30 cellular contexts compared by ENCODE assay signal in the genomic region with DNA sequence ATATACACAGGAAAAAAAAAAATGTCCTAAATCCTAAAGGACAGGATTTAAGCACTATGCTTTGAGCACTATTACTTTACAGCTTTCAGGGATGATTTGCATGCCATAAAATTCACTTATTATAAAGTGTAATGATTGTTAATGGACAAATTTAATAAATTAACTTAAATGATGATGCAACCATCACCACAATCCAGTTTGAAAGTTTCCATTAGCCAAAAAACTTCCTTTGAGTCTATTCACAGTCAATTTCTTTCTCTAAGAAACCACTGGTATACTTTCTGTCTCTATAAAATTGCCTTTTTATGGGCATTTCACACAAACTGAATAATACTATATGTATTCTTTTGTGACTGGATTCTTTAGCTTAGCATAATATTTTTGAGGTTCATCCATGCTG.
"Had no signal": no experiment of that assay in that cellular context is flagged by ENCODE, and none has a peak within 500 bp of the region (broad histone marks: within the 10 kb centered on the region; RNA-seq: fewer than 3 reads in every experiment).

No MANE protein-coding gene starts in this region.

- H2AFZ ChIP-seq: hepatocyte had no signal

- H3K4me3 Mint-ChIP-seq: activated B cell treated with CpG ODN at 0.5 μM for 24 hours; activated CD4-positive, alpha-beta memory T cell treated with anti-CD3 and anti-CD28 coated beads, Interleukin-2, amount 10 ng/mL, durations not matched to agents 7 days and 5 days; activated CD4-positive, alpha-beta T cell treated with anti-CD3 and anti-CD28 coated beads, Interleukin-2, amount 10 ng/mL, durations not matched to agents 7 days and 5 days; activated CD8-positive, alpha-beta memory T cell treated with anti-CD3 and anti-CD28 coated beads, Interleukin-2, amount 10 ng/mL, durations not matched to agents 7 days and 5 days; activated naive CD4-positive, alpha-beta T cell treated with anti-CD3 and anti-CD28 coated beads for 36 hours; activated naive CD8-positive, alpha-beta T cell; brain; T-cell; T-helper 1 cell treated with Interleukin-12 subunit alpha and Interleukin-12 subunit beta and Interleukin-4 antibody, amounts not matched to agents 30 μg/mL and 1 μg/mL, for 36 hours; T-helper 2 cell treated with Interferon-gamma antibody and Interleukin-4, amounts not matched to agents 5 μg/mL and 100 μg/mL, for 36 hours had no signal

- H3K36me3 ChIP-seq: ascending aorta, breast epithelium, cardiac muscle cell, colonic mucosa, esophagus squamous epithelium, gastroesophageal sphincter, WERI-Rb-1 had no signal

- H3K4me2 ChIP-seq: hepatocyte had no signal

- ATAC-seq: activated CD8-positive, alpha-beta memory T cell treated with anti-CD3 and anti-CD28 coated beads, Interleukin-2, amount 10 ng/mL, durations not matched to agents 7 days and 5 days; gastroesophageal sphincter; T-cell had no signal

- H3K79me2 ChIP-seq: hepatocyte had no signal

- H3K36me3 Mint-ChIP-seq: T-cell had no signal

- H3K27ac Mint-ChIP-seq: activated B cell treated with CpG ODN at 0.5 μM for 24 hours; activated CD4-positive, alpha-beta memory T cell treated with anti-CD3 and anti-CD28 coated beads, Interleukin-2, amount 10 ng/mL, durations not matched to agents 7 days and 5 days; activated CD4-positive, alpha-beta T cell treated with anti-CD3 and anti-CD28 coated beads, Interleukin-2, amount 10 ng/mL, durations not matched to agents 7 days and 5 days; activated CD8-positive, alpha-beta memory T cell treated with anti-CD3 and anti-CD28 coated beads, Interleukin-2, amount 10 ng/mL, durations not matched to agents 7 days and 5 days; activated naive CD4-positive, alpha-beta T cell treated with anti-CD3 and anti-CD28 coated beads for 36 hours; activated naive CD8-positive, alpha-beta T cell; T-cell; T-helper 1 cell treated with Interleukin-12 subunit alpha and Interleukin-12 subunit beta and Interleukin-4 antibody, amounts not matched to agents 30 μg/mL and 1 μg/mL, for 36 hours; T-helper 2 cell treated with Interferon-gamma antibody and Interleukin-4, amounts not matched to agents 5 μg/mL and 100 μg/mL, for 36 hours had no signal

- H3K4me1 ChIP-seq: breast epithelium, colonic mucosa, gastroesophageal sphincter had no signal

- H3K9me3 ChIP-seq: ascending aorta, breast epithelium, colonic mucosa, esophagus squamous epithelium, gastroesophageal sphincter, heart right ventricle had no signal

- H3K4me3 ChIP-seq: ascending aorta, breast epithelium, cardiac muscle cell, colonic mucosa, esophagus squamous epithelium, gastroesophageal sphincter, heart right ventricle, hepatocyte had no signal

- H3K9me3 Mint-ChIP-seq: activated B cell treated with CpG ODN at 0.5 μM for 24 hours; activated CD4-positive, alpha-beta memory T cell treated with anti-CD3 and anti-CD28 coated beads, Interleukin-2, amount 10 ng/mL, durations not matched to agents 7 days and 5 days; activated naive CD4-positive, alpha-beta T cell treated with anti-CD3 and anti-CD28 coated beads for 36 hours; T-cell; T-helper 1 cell treated with Interleukin-12 subunit alpha and Interleukin-12 subunit beta and Interleukin-4 antibody, amounts not matched to agents 30 μg/mL and 1 μg/mL, for 36 hours; T-helper 2 cell treated with Interferon-gamma antibody and Interleukin-4, amounts not matched to agents 5 μg/mL and 100 μg/mL, for 36 hours had no signal

- H3K27me3 Mint-ChIP-seq: activated B cell treated with CpG ODN at 0.5 μM for 24 hours; activated CD4-positive, alpha-beta memory T cell treated with anti-CD3 and anti-CD28 coated beads, Interleukin-2, amount 10 ng/mL, durations not matched to agents 7 days and 5 days; activated CD4-positive, alpha-beta T cell treated with anti-CD3 and anti-CD28 coated beads, Interleukin-2, amount 10 ng/mL, durations not matched to agents 7 days and 5 days; activated CD8-positive, alpha-beta memory T cell treated with anti-CD3 and anti-CD28 coated beads, Interleukin-2, amount 10 ng/mL, durations not matched to agents 7 days and 5 days; activated naive CD8-positive, alpha-beta T cell; T-cell had no signal

- H3K27me3 ChIP-seq: ascending aorta, breast epithelium, cardiac muscle cell, colonic mucosa, esophagus squamous epithelium, gastroesophageal sphincter, heart right ventricle, hepatocyte had no signal

- H3K27ac ChIP-seq: cardiac muscle cell, colonic mucosa, epithelial cell of prostate, gastroesophageal sphincter, hepatocyte, WERI-Rb-1 had no signal

- DNase-seq: activated B cell treated with CpG ODN at 0.5 μM for 24 hours; activated CD4-positive, alpha-beta memory T cell treated with anti-CD3 and anti-CD28 coated beads, Interleukin-2, amount 10 ng/mL, durations not matched to agents 7 days and 5 days; activated CD4-positive, alpha-beta T cell treated with anti-CD3 and anti-CD28 coated beads, Interleukin-2, amount 10 ng/mL, durations not matched to agents 7 days and 5 days; activated CD4-positive, alpha-beta T cell treated with anti-CD3 and anti-CD28 coated beads, Interleukin-2, amount 50 U/mL, for 4 hours; activated CD8-positive, alpha-beta memory T cell treated with anti-CD3 and anti-CD28 coated beads, Interleukin-2, amount 10 ng/mL, durations not matched to agents 7 days and 5 days; activated CD8-positive, alpha-beta memory T cell treated with anti-CD3 and anti-CD28 coated beads, Interleukin-2, amount 50 U/mL, for 4 hours; activated effector memory CD4-positive, alpha-beta T cell treated with anti-CD3 and anti-CD28 coated beads, Interleukin-2, amount 50 U/mL, for 16 hours; activated T-cell treated with anti-CD3 and anti-CD28 coated beads, Interleukin-2, amount 50 U/mL, for 1 hour; central memory CD4-positive, alpha-beta T cell; cerebellar nuclear complex; colonic mucosa; effector CD8-positive, alpha-beta T cell; esophagus squamous epithelium; foreskin melanocyte; heart right ventricle; SW 1271; T-cell; T1000; WERI-Rb-1 had no signal
